8 cellular contexts compared by ENCODE assay signal in the genomic region with DNA sequence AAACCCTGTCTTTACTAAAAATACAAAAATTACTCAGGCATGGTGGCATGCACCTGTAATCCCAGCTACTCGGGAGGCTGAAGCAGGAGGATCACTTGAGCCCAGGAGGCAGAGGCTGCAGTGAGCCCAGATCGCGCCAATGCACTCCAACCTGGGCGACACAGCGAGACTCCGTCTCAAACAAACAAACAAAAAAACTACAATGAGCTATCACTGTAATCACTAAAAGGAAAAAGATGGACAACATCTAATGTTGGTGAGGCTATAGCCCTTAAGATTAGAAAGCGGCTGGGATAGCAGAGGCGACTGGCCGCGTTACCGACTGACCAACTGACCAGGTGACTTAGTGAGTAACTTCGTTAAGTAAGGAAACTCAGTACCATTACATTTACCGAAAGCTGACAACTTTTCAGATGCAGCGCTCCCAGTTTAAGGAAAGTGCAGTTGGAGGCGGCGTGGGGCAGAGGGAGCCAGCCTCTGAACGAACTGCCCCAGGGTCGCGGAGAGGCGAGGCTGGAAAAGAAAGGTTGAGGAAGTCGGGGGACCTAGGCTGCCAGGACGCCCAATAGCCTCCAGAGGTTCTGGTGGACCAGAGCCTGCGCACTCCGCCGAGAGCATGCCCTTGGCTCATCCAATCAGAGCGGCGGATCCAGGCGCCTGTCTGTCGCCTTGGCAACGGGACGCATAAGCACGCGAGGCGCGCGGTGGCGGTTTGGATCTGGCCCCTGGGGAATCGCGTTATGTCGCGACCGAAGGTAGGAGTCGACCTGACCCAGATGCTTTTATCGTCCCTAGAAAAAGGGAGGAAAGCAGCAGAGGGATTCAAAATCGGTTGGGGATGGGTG. TPM values are rescaled to one million over a fixed set of nuclear protein-coding genes. Genes with fewer than 3 reads are reported as not detected.
A peak's percentile ranks its signal among the peaks of the same experiment; 100 is the strongest.
DNase-seq lines count a peak whose midpoint lies in the region; ATAC-seq and TF ChIP-seq lines count a peak whose summit lies in the region.

No MANE protein-coding gene starts in this region.

- no peaks in the 10 kb centered on the region for H3K27me3 ChIP-seq in BLaER1 treated with 17β-estradiol and CSF1 and Interleukin-3, amounts not matched to agents 10 nM and 100 nM

- no peaks in the 10 kb centered on the region for H3K27me3 Mint-ChIP-seq in activated CD4-positive, alpha-beta memory T cell treated with anti-CD3 and anti-CD28 coated beads for 36 hours

- 0 out of 22 replicates have a peak, but pooled peaks cover 0 to 4% (median 0%) of the 10 kb centered on the region in 11 experiments for H3K9me3 ChIP-seq in BLaER1 treated with 17β-estradiol and CSF1 and Interleukin-3, amounts not matched to agents 10 nM and 100 nM (replicated peaks in 1 of 11)

- CTCF ChIA-PET in activated CD4-positive, alpha-beta memory T cell treated with anti-CD3 and anti-CD28 coated beads for 36 hours (lab: Charles Lee), result interaction anchor here (1.1 to 2.3 kb wide), 4 partner anchors 8 to 73 kb away, joined by 5 to 12 read pairs (median 8); a partner anchor contains a TSS

- H3K4me3 ChIP-seq in BLaER1 treated with 17β-estradiol and CSF1 and Interleukin-3, amounts not matched to agents 10 nM and 100 nM, result peak overlapping the region; percentile 56 to 71 (median 62)
- H3K4me3 ChIP-seq in lower leg skin (ENCODE audit: low read depth, poor library complexity, severe bottlenecking), result peak overlapping the region; percentile 33

- 7% methylated on average over 44 to 45 of the region's 45 CpGs for WGBS in lower leg skin, 2 donors

- no peak overlapping the region for H3K27ac Mint-ChIP-seq in activated CD4-positive, alpha-beta memory T cell treated with anti-CD3 and anti-CD28 coated beads for 36 hours

- peak overlapping the region; percentile 68 to 92 (median 86) for H3K4me2 ChIP-seq in BLaER1 treated with 17β-estradiol and CSF1 and Interleukin-3, amounts not matched to agents 10 nM and 100 nM

- H3K9me3 Mint-ChIP-seq in activated CD4-positive, alpha-beta memory T cell treated with anti-CD3 and anti-CD28 coated beads for 36 hours, result no peaks in the 10 kb centered on the region

- no peaks in the 10 kb centered on the region for H3K36me3 ChIP-seq in BLaER1 treated with 17β-estradiol and CSF1 and Interleukin-3, amounts not matched to agents 10 nM and 100 nM

- peak overlapping the region; percentile 61 to 83 (median 77) for H3K9ac ChIP-seq in BLaER1 treated with 17β-estradiol and CSF1 and Interleukin-3, amounts not matched to agents 10 nM and 100 nM

- no peaks in the 10 kb centered on the region for H3K36me3 Mint-ChIP-seq in activated CD4-positive, alpha-beta memory T cell treated with anti-CD3 and anti-CD28 coated beads for 36 hours

- ATAC-seq in GM19351 (IDR thresholded peaks at IDR 0.05; ENCODE audit: unreplicated experiment) (peak; percentile 92), HG03521 (IDR thresholded peaks at IDR 0.05; ENCODE audit: unreplicated experiment) (peak; percentile 75)

- H3K27ac ChIP-seq in BLaER1 treated with 17β-estradiol and CSF1 and Interleukin-3, amounts not matched to agents 10 nM and 100 nM, result peak overlapping the region in 10 of 11 experiments; percentile 37 to 87 (median 66); a peak in 17 of 22 replicates

- POLR2A ChIA-PET in activated CD4-positive, alpha-beta memory T cell treated with anti-CD3 and anti-CD28 coated beads for 36 hours (lab: Charles Lee), result no interaction called here

- no peak for TF ChIP-seq POLR2A in lower leg skin (IDR thresholded peaks at IDR 0.05)

- no peaks in the 10 kb centered on the region for H4K20me1 ChIP-seq in BLaER1 treated with 17β-estradiol and CSF1 and Interleukin-3, amounts not matched to agents 10 nM and 100 nM

- TF ChIP-seq CTCF in lower leg skin (IDR thresholded peaks at IDR 0.05), result peak in 1 of 3 donors; percentile 29

- H3K4me1 Mint-ChIP-seq in activated CD4-positive, alpha-beta memory T cell treated with anti-CD3 and anti-CD28 coated beads for 36 hours (ENCODE audit: low read depth), result peaks cover 9% of the 10 kb centered on the region

- intact Hi-C loops in activated CD4-positive, alpha-beta memory T cell treated with anti-CD3 and anti-CD28 coated beads for 36 hours (cut with micrococcal nuclease), result loop anchor here (1.0 kb wide), 1 partner anchor 73 kb away; a partner anchor contains a TSS
- intact Hi-C loops in lower leg skin (cut with DNase I; ENCODE audit: low total_unique reads), result no loop called here

- DNase-seq in NCI-H748 (lab: John Stamatoyannopoulos, UW; ENCODE audit: unreplicated experiment) (peak; percentile 98), ecto neural progenitor cell (ENCODE audit: low spot score) (peak; percentile 97), lower leg skin (ENCODE audit: low spot score in 2 of 2) (peak; percentile 92 to 98)
- DNase-seq in activated CD4-positive, alpha-beta memory T cell treated with anti-CD3 and anti-CD28 coated beads for 36 hours, result peak; percentile 86
- DNase-seq in stimulated activated CD4-positive, alpha-beta T cell treated with anti-CD3 and anti-CD28 coated beads, Interleukin-4, amount 100 ng/mL, for 24 hours, result peak; percentile 86

- peak overlapping the region; percentile 92 for H3K4me3 Mint-ChIP-seq in activated CD4-positive, alpha-beta memory T cell treated with anti-CD3 and anti-CD28 coated beads for 36 hours

- peaks cover 24 to 42% (median 29%) of the 10 kb centered on the region in 10 experiments for H3K4me1 ChIP-seq in BLaER1 treated with 17β-estradiol and CSF1 and Interleukin-3, amounts not matched to agents 10 nM and 100 nM

RNA-seq across cellular contexts. Expression of a gene that starts 8.9 kb away (rescaled TPM):
- not detected for total RNA-seq in activated CD4-positive, alpha-beta memory T cell treated with anti-CD3 and anti-CD28 coated beads for 36 hours
- total RNA-seq in lower leg skin, result under 1 TPM in 1 of 4 donors, not detected in 3; 0.16 TPM

RNA-seq across cellular contexts. Expression of a gene that starts 9.0 kb away (rescaled TPM):
- not detected for total RNA-seq in activated CD4-positive, alpha-beta memory T cell treated with anti-CD3 and anti-CD28 coated beads for 36 hours
- total RNA-seq in lower leg skin, result 1 to 10 TPM in 1 of 4 donors, not detected in 3; 1.5 TPM

RNA-seq across cellular contexts. Expression of a gene that starts 34.0 kb away (rescaled TPM):
- total RNA-seq in activated CD4-positive, alpha-beta memory T cell treated with anti-CD3 and anti-CD28 coated beads for 36 hours, result not detected
- under 1 TPM in 2 of 4 donors, not detected in 2; 0.44 to 0.97 TPM for total RNA-seq in lower leg skin

Comparison
In these comparisons a context has a peak if more than half of its experiments do, and no peak if none do; other contexts are left out.
1. Peak in every context shown above with its lines: DNase-seq, ATAC-seq, H3K4me3 ChIP-seq and H3K27ac ChIP-seq.